In genomic region chr2:229761663-229762062, GRCh38 we compare ENCODE assay signal across 38 cellular contexts. TPM values are rescaled to one million over a fixed set of nuclear protein-coding genes. Genes with fewer than 3 reads are reported as not detected.
"Had no signal": no experiment of that assay in that cellular context is flagged by ENCODE, and none has a peak within 500 bp of the region (broad histone marks: within the 10 kb centered on the region; RNA-seq: fewer than 3 reads in every experiment).

No MANE protein-coding gene starts in this region.

- H3K27me3 ChIP-seq: brain microvascular endothelial cell, esophagus squamous epithelium, gastroesophageal sphincter, heart right ventricle had no signal

- H3K4me3 Mint-ChIP-seq: activated CD4-positive, alpha-beta memory T cell treated with anti-CD3 and anti-CD28 coated beads for 36 hours; activated CD4-positive, alpha-beta T cell treated with anti-CD3 and anti-CD28 coated beads for 36 hours; activated CD4-positive, alpha-beta T cell treated with anti-CD3 and anti-CD28 coated beads, Interleukin-2, amount 10 ng/mL, durations not matched to agents 24 days and 14 days; activated CD8-positive, alpha-beta memory T cell treated with anti-CD3 and anti-CD28 coated beads, Interleukin-2, amount 10 ng/mL, durations not matched to agents 7 days and 5 days; activated CD8-positive, alpha-beta T cell treated with anti-CD3 and anti-CD28 coated beads, Interleukin-2, amount 10 ng/mL, durations not matched to agents 7 days and 5 days; activated naive CD8-positive, alpha-beta T cell; activated T-helper 17 cell treated with anti-CD3 and anti-CD28 coated beads, Interleukin-2, amount 50 U/mL, for 72 hours; effector memory CD8-positive, alpha-beta T cell; T-helper 17 cell; T-helper 2 cell treated with Interferon-gamma antibody and Interleukin-4, amounts not matched to agents 5 μg/mL and 100 μg/mL, for 36 hours had no signal

- H3K27ac Mint-ChIP-seq: activated CD4-positive, alpha-beta memory T cell treated with anti-CD3 and anti-CD28 coated beads for 36 hours; activated CD4-positive, alpha-beta T cell treated with anti-CD3 and anti-CD28 coated beads for 36 hours; activated CD4-positive, alpha-beta T cell treated with anti-CD3 and anti-CD28 coated beads, Interleukin-2, amount 10 ng/mL, durations not matched to agents 24 days and 14 days; activated CD8-positive, alpha-beta memory T cell treated with anti-CD3 and anti-CD28 coated beads, Interleukin-2, amount 10 ng/mL, durations not matched to agents 7 days and 5 days; activated CD8-positive, alpha-beta T cell treated with anti-CD3 and anti-CD28 coated beads, Interleukin-2, amount 10 ng/mL, durations not matched to agents 7 days and 5 days; activated naive CD8-positive, alpha-beta T cell; activated T-helper 17 cell treated with anti-CD3 and anti-CD28 coated beads, Interleukin-2, amount 50 U/mL, for 72 hours; effector memory CD8-positive, alpha-beta T cell; T-helper 17 cell; T-helper 2 cell treated with Interferon-gamma antibody and Interleukin-4, amounts not matched to agents 5 μg/mL and 100 μg/mL, for 36 hours had no signal

- ATAC-seq: activated CD4-positive, alpha-beta T cell treated with anti-CD3 and anti-CD28 coated beads for 36 hours; activated CD8-positive, alpha-beta memory T cell treated with anti-CD3 and anti-CD28 coated beads, Interleukin-2, amount 10 ng/mL, durations not matched to agents 7 days and 5 days; activated CD8-positive, alpha-beta T cell treated with anti-CD3 and anti-CD28 coated beads, Interleukin-2, amount 10 ng/mL, durations not matched to agents 7 days and 5 days; activated T-helper 17 cell treated with anti-CD3 and anti-CD28 coated beads, Interleukin-2, amount 50 U/mL, for 72 hours; effector memory CD8-positive, alpha-beta T cell; gastroesophageal sphincter; heart right ventricle; T-helper 17 cell had no signal

- H3K9me3 Mint-ChIP-seq: activated CD4-positive, alpha-beta memory T cell treated with anti-CD3 and anti-CD28 coated beads for 36 hours; activated CD4-positive, alpha-beta T cell treated with anti-CD3 and anti-CD28 coated beads, Interleukin-2, amount 10 ng/mL, durations not matched to agents 24 days and 14 days; activated T-helper 17 cell treated with anti-CD3 and anti-CD28 coated beads, Interleukin-2, amount 50 U/mL, for 72 hours; effector memory CD8-positive, alpha-beta T cell; T-helper 2 cell treated with Interferon-gamma antibody and Interleukin-4, amounts not matched to agents 5 μg/mL and 100 μg/mL, for 36 hours had no signal

- H3K4me1 Mint-ChIP-seq: activated CD4-positive, alpha-beta T cell treated with anti-CD3 and anti-CD28 coated beads for 36 hours; activated CD4-positive, alpha-beta T cell treated with anti-CD3 and anti-CD28 coated beads, Interleukin-2, amount 10 ng/mL, durations not matched to agents 24 days and 14 days; activated CD8-positive, alpha-beta memory T cell treated with anti-CD3 and anti-CD28 coated beads, Interleukin-2, amount 10 ng/mL, durations not matched to agents 7 days and 5 days; activated T-helper 17 cell treated with anti-CD3 and anti-CD28 coated beads, Interleukin-2, amount 50 U/mL, for 72 hours; T-helper 17 cell had no signal

- FAIRE-seq: astrocyte, bronchial epithelial cell, colon had no signal

- DNase-seq: activated CD4-positive, alpha-beta memory T cell treated with anti-CD3 and anti-CD28 coated beads for 36 hours; activated CD4-positive, alpha-beta T cell treated with anti-CD3 and anti-CD28 coated beads for 36 hours; activated CD4-positive, alpha-beta T cell treated with anti-CD3 and anti-CD28 coated beads, Interleukin-2, amount 10 ng/mL, durations not matched to agents 24 days and 14 days; activated CD4-positive, CD25-positive, alpha-beta regulatory T cell; activated CD4-positive, CD25-positive, alpha-beta regulatory T cell treated with anti-CD3 and anti-CD28 coated beads, Interleukin-2, amount 50 U/mL, for 72 hours; activated CD8-positive, alpha-beta memory T cell treated with anti-CD3 and anti-CD28 coated beads, Interleukin-2, amount 10 ng/mL, durations not matched to agents 7 days and 5 days; activated CD8-positive, alpha-beta memory T cell treated with anti-CD3 and anti-CD28 coated beads, Interleukin-2, amount 50 U/mL, for 4 hours; activated CD8-positive, alpha-beta T cell treated with anti-CD3 and anti-CD28 coated beads, Interleukin-2, amount 10 ng/mL, durations not matched to agents 7 days and 5 days; activated effector memory CD4-positive, alpha-beta T cell treated with Interleukin-2 at 50 U/mL for 16 hours; activated gamma-delta T cell treated with Interleukin-2 at 50 U/mL for 16 hours; activated naive CD4-positive, alpha-beta T cell treated with anti-CD3 and anti-CD28 coated beads, Interleukin-2, amount 50 U/mL, for 16 hours; activated naive CD4-positive, alpha-beta T cell treated with Interleukin-2 at 50 U/mL for 16 hours; activated T-cell treated with anti-CD3 and anti-CD28 coated beads, Interleukin-2, amount 50 U/mL, for 1 hour; amniotic stem cell; anterior cingulate cortex; brain microvascular endothelial cell; caudate nucleus; cortex of kidney; dermis blood vessel endothelial cell; effector CD4-positive, alpha-beta T cell; effector memory CD8-positive, alpha-beta T cell; esophagus squamous epithelium; foreskin melanocyte; heart right ventricle; T-helper 1 cell; T-helper 17 cell; T1000; WERI-Rb-1 had no signal

- H3K4me1 ChIP-seq: esophagus squamous epithelium, heart right ventricle had no signal

- H3K27ac ChIP-seq: brain microvascular endothelial cell, epithelial cell of prostate, esophagus squamous epithelium, gastroesophageal sphincter, heart right ventricle, WERI-Rb-1 had no signal

- H3K4me3 ChIP-seq: esophagus squamous epithelium, gastroesophageal sphincter, heart right ventricle had no signal

- H3K27me3 Mint-ChIP-seq: activated CD4-positive, alpha-beta memory T cell treated with anti-CD3 and anti-CD28 coated beads for 36 hours; activated CD4-positive, alpha-beta T cell treated with anti-CD3 and anti-CD28 coated beads for 36 hours; activated CD4-positive, alpha-beta T cell treated with anti-CD3 and anti-CD28 coated beads, Interleukin-2, amount 10 ng/mL, durations not matched to agents 24 days and 14 days; activated CD8-positive, alpha-beta memory T cell treated with anti-CD3 and anti-CD28 coated beads, Interleukin-2, amount 10 ng/mL, durations not matched to agents 7 days and 5 days; activated naive CD8-positive, alpha-beta T cell; activated T-helper 17 cell treated with anti-CD3 and anti-CD28 coated beads, Interleukin-2, amount 50 U/mL, for 72 hours; effector memory CD8-positive, alpha-beta T cell; T-helper 17 cell had no signal

- H3K9me3 ChIP-seq: esophagus squamous epithelium, gastroesophageal sphincter, heart right ventricle had no signal

RNA-seq across cellular contexts. Expression of gene DNER, which starts 47.3 kb away (rescaled TPM):
- total RNA-seq: activated CD4-positive, alpha-beta memory T cell treated with anti-CD3 and anti-CD28 coated beads for 36 hours; activated CD4-positive, alpha-beta T cell treated with anti-CD3 and anti-CD28 coated beads for 36 hours; activated CD4-positive, alpha-beta T cell treated with anti-CD3 and anti-CD28 coated beads, Interleukin-2, amount 10 ng/mL, durations not matched to agents 24 days and 14 days; activated CD8-positive, alpha-beta memory T cell treated with anti-CD3 and anti-CD28 coated beads for 36 hours; activated CD8-positive, alpha-beta memory T cell treated with anti-CD3 and anti-CD28 coated beads, Interleukin-2, amount 10 ng/mL, durations not matched to agents 7 days and 5 days; activated CD8-positive, alpha-beta T cell treated with anti-CD3 and anti-CD28 coated beads, Interleukin-2, amount 10 ng/mL, durations not matched to agents 7 days and 5 days; activated T-helper 17 cell treated with anti-CD3 and anti-CD28 coated beads, Interleukin-2, amount 50 U/mL, for 72 hours; chondrocyte; dermis blood vessel endothelial cell had no signal
